ENCODE assay signal across 18 cellular contexts in the genomic region with DNA sequence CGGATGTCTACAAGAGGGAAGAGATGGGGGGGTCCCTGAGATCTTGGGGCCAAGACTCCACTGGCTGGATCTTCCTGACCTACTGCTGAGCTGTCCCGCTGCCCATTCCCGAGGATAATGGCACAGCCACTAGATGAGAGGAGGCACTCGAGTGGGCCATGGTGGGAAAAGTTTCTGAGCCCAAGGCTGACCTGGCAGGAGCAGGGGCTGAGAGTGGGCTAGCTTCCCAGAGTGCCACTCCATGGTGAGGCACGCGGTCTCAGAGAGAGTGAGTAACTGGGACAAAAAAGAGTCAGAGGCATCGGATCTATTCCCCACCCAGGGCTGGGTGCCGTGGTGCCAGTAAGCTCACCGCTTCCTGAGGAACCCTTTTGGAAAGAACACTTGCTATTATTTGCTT. TPM values are rescaled to one million over a fixed set of nuclear protein-coding genes. Genes with fewer than 3 reads are reported as not detected.
A peak's percentile ranks its signal among the peaks of the same experiment; 100 is the strongest.
DNase-seq lines count a peak whose midpoint lies in the region; ATAC-seq and TF ChIP-seq lines count a peak whose summit lies in the region.
"Had no signal": no experiment of that assay in that cellular context is flagged by ENCODE, and none has a peak within 500 bp of the region (broad histone marks: within the 10 kb centered on the region; RNA-seq: fewer than 3 reads in every experiment).

No MANE protein-coding gene starts in this region.

- no peak overlapping the region for H2BK15ac ChIP-seq in IMR-90 (ENCODE audit: low read depth, low read length)

- peaks cover 15% of the 10 kb centered on the region for H3K9me1 ChIP-seq in IMR-90 (ENCODE audit: insufficient read depth, low read length)

- no TSS peak for BruUV-seq in IMR-90 (replicated peaks; lab: Mats Ljungman, UMichigan)

- in situ Hi-C loops in IMR-90 (cut with MboI; ENCODE audit: low sequenced_read_pairs), result no loop called here

- peaks cover 7% of the 10 kb centered on the region for H3K27me3 ChIP-seq in IMR-90 (ENCODE audit: control insufficient read depth, insufficient read depth, low read length)
- no peaks in the 10 kb centered on the region for H3K27me3 ChIP-seq in SJSA1 (replicated peaks)
- no peaks in the 10 kb centered on the region for H3K27me3 ChIP-seq in upper lobe of right lung
- H3K27me3 ChIP-seq: BE2C had no signal

- H3K79me1 ChIP-seq in IMR-90 (ENCODE audit: low read depth in 1 of 2, low read length in 2 of 2), result no peaks in the 10 kb centered on the region

- intact Hi-C loops in IMR-90 (cut with micrococcal nuclease) (no loop called here), upper lobe of right lung (cut with DNase I) (no loop called here)

- no peak overlapping the region for H2BK5ac ChIP-seq in IMR-90 (ENCODE audit: low read depth, low read length, poor library complexity, severe bottlenecking)

- no peak overlapping the region for H3K4ac ChIP-seq in IMR-90 (ENCODE audit: low read depth, low read length)

- no peak overlapping the region for H2AFZ ChIP-seq in IMR-90 (replicated peaks; ENCODE audit: low read length, poor library complexity)

- ATAC-seq in IMR-90 (ENCODE audit: low read depth) (no peak), upper lobe of right lung (no peak), HG02981 (IDR thresholded peaks at IDR 0.05; ENCODE audit: unreplicated experiment) (no peak)

- H3K14ac ChIP-seq in IMR-90 (replicated peaks; ENCODE audit: low read depth, low read length), result no peak overlapping the region

- DNase-seq in IMR-90, result no peak
- DNase-seq in SJSA1 (ENCODE audit: low read depth in 1 of 2, low spot score in 2 of 2), result no peak
- DNase-seq in medulla oblongata (ENCODE audit: extremely low spot score), result peak; percentile 69
- DNase-seq in upper lobe of right lung, result no peak
- DNase-seq in DMS79 treated with DMSO at 0.1 percent for 48 hours (lab: John Stamatoyannopoulos, UW), result no peak
- DNase-seq in DMS53 (lab: John Stamatoyannopoulos, UW), result no peak
- DNase-seq: BE2C, NCI-H1092, NCI-H1694 treated with DMSO at 0.1 percent for 48 hours, NCI-H2171, NCI-H446 treated with DMSO at 0.1 percent for 48 hours, NCI-H82, SIG-M5, SW 1271 had no signal

- no peak overlapping the region for H4K8ac ChIP-seq in IMR-90 (ENCODE audit: low read depth in 2 of 2, low read length in 2 of 2)

- H3K27ac ChIP-seq in IMR-90 (ENCODE audit: insufficient read depth, low read length), result no peak overlapping the region
- H3K27ac ChIP-seq in SJSA1, result peak overlapping the region; percentile 62
- H3K27ac ChIP-seq in upper lobe of right lung, result peak overlapping the region; percentile 24

- peak overlapping the region; percentile 7; the same call in 1 of the 2 replicates for H2BK20ac ChIP-seq in IMR-90 (ENCODE audit: low read depth, low read length)

- POLR2A ChIA-PET in IMR-90 (lab: Charles Lee; ENCODE audit: unreplicated experiment), result no interaction called here

- H3K23ac ChIP-seq in IMR-90 (ENCODE audit: low read depth, low read length), result no peak overlapping the region

- H4K20me1 ChIP-seq in IMR-90 (ENCODE audit: insufficient read depth, low read length), result no peaks in the 10 kb centered on the region

- H3K36me3 ChIP-seq in IMR-90 (ENCODE audit: control insufficient read depth, insufficient read depth, low read length) (no peaks in the 10 kb centered on the region), SJSA1 (peaks cover 90% of the 10 kb centered on the region), upper lobe of right lung (peaks cover 6% of the 10 kb centered on the region)
- H3K36me3 ChIP-seq: BE2C, HAP-1 had no signal

- peak overlapping the region; percentile 13; the same call in 1 of the 2 replicates for H2AK5ac ChIP-seq in IMR-90 (ENCODE audit: low read depth, low read length)

- H3K4me3 ChIP-seq in IMR-90 (ENCODE audit: insufficient read depth, low read depth, low read length), result no peak overlapping the region
- H3K4me3 ChIP-seq in SJSA1, result no peak overlapping the region
- H3K4me3 ChIP-seq in upper lobe of right lung, result no peak overlapping the region
- H3K4me3 ChIP-seq: HAP-1 had no signal

- H3K18ac ChIP-seq in IMR-90 (ENCODE audit: low read depth, low read length), result no peak overlapping the region

- no peak overlapping the region for H2AK9ac ChIP-seq in IMR-90 (replicated peaks; ENCODE audit: low read depth, low read length, poor library complexity)

- H3K4me1 ChIP-seq in IMR-90 (ENCODE audit: control insufficient read depth, insufficient read depth, low read length) (peaks cover 14% of the 10 kb centered on the region; the same call in 1 of the 2 replicates), SJSA1 (replicated peaks) (peaks cover 81% of the 10 kb centered on the region), upper lobe of right lung (peaks cover 18% of the 10 kb centered on the region)
- H3K4me1 ChIP-seq: HAP-1 had no signal

- no peak overlapping the region for H4K91ac ChIP-seq in IMR-90 (ENCODE audit: insufficient read depth, low read depth, low read length)

- no peak for TF ChIP-seq POLR2A in IMR-90 (IDR thresholded peaks at IDR 0.05; ENCODE audit: low read depth, low read length)

- TF ChIP-seq RAD21 in IMR-90 (IDR thresholded peaks at IDR 0.05; ENCODE audit: low read length), result no peak

- dilution Hi-C loops in IMR-90 (cut with HindIII; ENCODE audit: low sequenced_read_pairs, unreplicated experiment), result no loop called here

- no peak overlapping the region for H3K4me2 ChIP-seq in IMR-90 (ENCODE audit: low read depth, low read length)

- CTCF ChIA-PET in IMR-90 (lab: Yijun Ruan, JAX), result interaction anchor here (1.9 to 4.9 kb wide), 3 partner anchors 22 to 46 kb away, joined by 9 to 74 read pairs (median 26); no protein-coding TSS in a partner anchor

- TF ChIP-seq CTCF in IMR-90 (conservative IDR thresholded peaks at IDR 0.05; ENCODE audit: low read depth, low read length) (no peak), upper lobe of right lung (IDR thresholded peaks at IDR 0.05) (no peak)

- H3K9me3 ChIP-seq in IMR-90 (ENCODE audit: control insufficient read depth, insufficient read depth, low read length), result peaks cover 5% of the 10 kb centered on the region; the same call in 1 of the 2 replicates
- H3K9me3 ChIP-seq in SJSA1 (replicated peaks), result no peaks in the 10 kb centered on the region
- H3K9me3 ChIP-seq in upper lobe of right lung, result no peaks in the 10 kb centered on the region
- H3K9me3 ChIP-seq: BE2C, HAP-1 had no signal

- H4K5ac ChIP-seq in IMR-90 (ENCODE audit: low read depth, low read length), result no peak overlapping the region

- no CpG with 5 or more reads among the region's 9 CpGs for WGBS in IMR-90 (ENCODE audit: extremely low coverage in 2 of 2, insufficient read length in 1 of 2), 2 experiments

- H3K56ac ChIP-seq in IMR-90 (ENCODE audit: extremely low read depth, insufficient read depth, low read length), result no peak overlapping the region

- H2BK120ac ChIP-seq in IMR-90 (ENCODE audit: low read depth, low read length), result no peak overlapping the region

- no peak overlapping the region for H3K9ac ChIP-seq in IMR-90 (ENCODE audit: low read depth, low read length)

TF ChIP-seq in IMR-90, 13 proteins besides CTCF, POLR2A, EP300 and RAD21 (continues in another document):
- TF ChIP-seq RCOR1 (IDR thresholded peaks at IDR 0.05; ENCODE audit: insufficient replicate concordance, low read length), result no peak
- TF ChIP-seq NFE2L2 (IDR thresholded peaks at IDR 0.05; ENCODE audit: low read depth, low read length), result no peak
- no peak for TF ChIP-seq MXI1 (IDR thresholded peaks at IDR 0.05; ENCODE audit: borderline replicate concordance, low read depth, low read length)
- TF ChIP-seq MAZ (IDR thresholded peaks at IDR 0.05; ENCODE audit: borderline replicate concordance, low read depth, low read length), result no peak
- TF ChIP-seq BHLHE40 (IDR thresholded peaks at IDR 0.05; ENCODE audit: low read depth, low read length), result no peak
- no peak for TF ChIP-seq RFX5 (IDR thresholded peaks at IDR 0.05; ENCODE audit: low read depth, low read length)
- TF ChIP-seq FOS (IDR thresholded peaks at IDR 0.05; ENCODE audit: low read depth, low read length), result no peak

RNA-seq across cellular contexts. Expression of gene SLC51B, which starts 10.9 kb away (rescaled TPM):
- total RNA-seq in IMR-90 (2012; rRNA removed), result not detected in 2 replicates
- polyA plus RNA-seq in IMR-90 (2012; rRNA removed), result 0.16 TPM in 1 of 2 replicates, not detected in the other
- 0.09 TPM in 1 of 2 replicates, not detected in the other for polyA plus RNA-seq in IMR-90 (2012; cell fraction: cytosol; rRNA removed)
- not detected in 2 replicates for polyA plus RNA-seq in IMR-90 (2012; cell fraction: nucleus; rRNA removed; ENCODE audit: low replicate concordance)
- 1.1 TPM in 1 of 2 replicates, not detected in the other for total RNA-seq in SJSA1 (2014; rRNA removed; shearing (Covaris generic))
- 3.8 TPM for total RNA-seq in upper lobe of right lung
- total RNA-seq: MCF 10A had no signal

RNA-seq across cellular contexts. Expression of gene RASL12, which starts 11.7 kb away (rescaled TPM):
- total RNA-seq in IMR-90 (2012; rRNA removed) (under 0.01 and 0.18 TPM in 2 replicates), upper lobe of right lung (20.2 TPM)
- polyA plus RNA-seq in IMR-90 (2012; rRNA removed), result 0.19 and 0.22 TPM in 2 replicates
- polyA plus RNA-seq in IMR-90 (2012; cell fraction: cytosol; rRNA removed), result 0.27 and 0.75 TPM in 2 replicates
- polyA plus RNA-seq in IMR-90 (2012; cell fraction: nucleus; rRNA removed; ENCODE audit: low replicate concordance), result 0.26 and 0.50 TPM in 2 replicates
- 175 and 181 TPM in 2 replicates for total RNA-seq in SJSA1 (2014; rRNA removed; shearing (Covaris generic))
- total RNA-seq: MCF 10A had no signal

RNA-seq across cellular contexts. Expression of gene KBTBD13, which starts 20.4 kb away (rescaled TPM):
- total RNA-seq in IMR-90 (2012; rRNA removed), result not detected in 2 replicates
- polyA plus RNA-seq in IMR-90 (2012; rRNA removed), result not detected in 2 replicates
- not detected in 2 replicates for polyA plus RNA-seq in IMR-90 (2012; cell fraction: cytosol; rRNA removed)
- polyA plus RNA-seq in IMR-90 (2012; cell fraction: nucleus; rRNA removed; ENCODE audit: low replicate concordance), result not detected in 2 replicates
- not detected in 2 replicates for total RNA-seq in SJSA1 (2014; rRNA removed; shearing (Covaris generic))
- total RNA-seq in upper lobe of right lung, result not detected
- total RNA-seq: MCF 10A had no signal
- polyA plus RNA-seq: AG04450 had no signal

RNA-seq across cellular contexts. Expression of gene MTFMT, which starts 26.7 kb away (rescaled TPM):
- 19.4 and 21.3 TPM in 2 replicates for total RNA-seq in IMR-90 (2012; rRNA removed)
- polyA plus RNA-seq in IMR-90 (2012; rRNA removed), result 7.3 and 8.9 TPM in 2 replicates
- polyA plus RNA-seq in IMR-90 (2012; cell fraction: cytosol; rRNA removed), result 7.2 and 8.9 TPM in 2 replicates
- polyA plus RNA-seq in IMR-90 (2012; cell fraction: nucleus; rRNA removed; ENCODE audit: low replicate concordance), result 4.7 and 5.9 TPM in 2 replicates
- 22.1 and 30.4 TPM in 2 replicates for total RNA-seq in SJSA1 (2014; rRNA removed; shearing (Covaris generic))
- total RNA-seq in upper lobe of right lung, result 13.7 TPM

RNA-seq across cellular contexts. Expression of gene UBAP1L, which starts 58.9 kb away (rescaled TPM):
- total RNA-seq in IMR-90 (2012; rRNA removed), result 0.28 and 0.36 TPM in 2 replicates
- 1.1 TPM in 2 replicates for polyA plus RNA-seq in IMR-90 (2012; rRNA removed)
- 0.19 and 0.24 TPM in 2 replicates for polyA plus RNA-seq in IMR-90 (2012; cell fraction: cytosol; rRNA removed)
- 13.5 and 14.9 TPM in 2 replicates for polyA plus RNA-seq in IMR-90 (2012; cell fraction: nucleus; rRNA removed; ENCODE audit: low replicate concordance)
- total RNA-seq in SJSA1 (2014; rRNA removed; shearing (Covaris generic)), result 0.38 and 0.87 TPM in 2 replicates
- 4.9 TPM for total RNA-seq in upper lobe of right lung

Comparison
In these comparisons a context has a peak if more than half of its experiments do, and no peak if none do; other contexts are left out.
1. RNA of gene RASL12, which starts 11.7 kb away (total RNA-seq): 175 to 181 TPM in SJSA1 and 20.2 TPM in upper lobe of right lung (single experiment); under 0.01 to 0.18 TPM in IMR-90; every median in the first group is over 10 times any median in the second.